ENCODE assay signal across 9 cellular contexts in genomic region chr15:63497642-63498100, GRCh38. TPM values are rescaled to one million over a fixed set of nuclear protein-coding genes. Genes with fewer than 3 reads are reported as not detected.
DNase-seq lines count a peak whose midpoint lies in the region; ATAC-seq and TF ChIP-seq lines count a peak whose summit lies in the region.
"Had no signal": no experiment of that assay in that cellular context is flagged by ENCODE, and none has a peak within 500 bp of the region (broad histone marks: within the 10 kb centered on the region; RNA-seq: fewer than 3 reads in every experiment).

No MANE protein-coding gene starts in this region.

- H4K20me1 ChIP-seq in Loucy (ENCODE audit: insufficient read depth, low read length, poor library complexity, severe bottlenecking) = no peaks in the 10 kb centered on the region

- no peaks in the 10 kb centered on the region for H3K36me3 Mint-ChIP-seq in activated CD8-positive, alpha-beta T cell treated with anti-CD3 and anti-CD28 coated beads for 36 hours (ENCODE audit: low read depth)
- peaks cover 0 to 5% (median 0%) of the 10 kb centered on the region in 3 donors for H3K36me3 Mint-ChIP-seq in immature natural killer cell

- H3K9me2 ChIP-seq in Loucy (replicated peaks; ENCODE audit: low read depth, low read length) = no peaks in the 10 kb centered on the region

- intact Hi-C loops in activated CD8-positive, alpha-beta T cell treated with anti-CD3 and anti-CD28 coated beads for 36 hours (cut with micrococcal nuclease) = no loop called here

- no peaks in the 10 kb centered on the region for H3K79me2 ChIP-seq in Loucy (ENCODE audit: insufficient read depth, low read length)

- peaks cover 18% of the 10 kb centered on the region for H3K4me1 ChIP-seq in Loucy (ENCODE audit: insufficient read depth, low read length, poor library complexity, severe bottlenecking)

- DNase-seq in AML-193 (lab: John Stamatoyannopoulos, UW) = peak; percentile 91 to 95
- peak; percentile 82 for DNase-seq in activated CD8-positive, alpha-beta T cell treated with anti-CD3 and anti-CD28 coated beads for 36 hours
- peak; percentile 78 to 82 (median 82) for DNase-seq in immature natural killer cell
- DNase-seq in iPS-NIHi11 (ENCODE audit: low spot score) = no peak
- DNase-seq in NCI-H226 = no peak

- peaks cover 75% of the 10 kb centered on the region for H3K4me1 Mint-ChIP-seq in activated CD8-positive, alpha-beta T cell treated with anti-CD3 and anti-CD28 coated beads for 36 hours (ENCODE audit: low read depth)
- peaks cover 0 to 69% of the 10 kb centered on the region in 2 donors for H3K4me1 Mint-ChIP-seq in immature natural killer cell

- TF ChIP-seq CTCF in Loucy (conservative IDR thresholded peaks at IDR 0.05; ENCODE audit: low read length) = no peak
- TF ChIP-seq CTCF in activated CD8-positive, alpha-beta T cell treated with anti-CD3 and anti-CD28 coated beads for 36 hours (IDR thresholded peaks at IDR 0.05) = no peak

- ATAC-seq in activated CD8-positive, alpha-beta T cell treated with anti-CD3 and anti-CD28 coated beads for 36 hours = peak; percentile 60
- no peak for ATAC-seq in GM18502 (IDR thresholded peaks at IDR 0.05; ENCODE audit: poor library complexity, unreplicated experiment)
- no peak for ATAC-seq in GM19463 (IDR thresholded peaks at IDR 0.05; ENCODE audit: unreplicated experiment)

- H3K4me2 ChIP-seq in Loucy (ENCODE audit: low read depth, low read length, poor library complexity, severe bottlenecking) = peak overlapping the region; percentile 55

- H3K4me3 ChIP-seq in Loucy (ENCODE audit: low read length, poor library complexity, severe bottlenecking) = peak overlapping the region; percentile 24
- H3K4me3 ChIP-seq: pancreas had no signal

- POLR2A ChIA-PET in activated CD8-positive, alpha-beta T cell treated with anti-CD3 and anti-CD28 coated beads for 36 hours (lab: Charles Lee) = interaction anchor here (0.6 to 9.8 kb wide), 12 partner anchors 8 to 306 kb away, joined by 3 to 62 read pairs (median 7); partner anchors contain the start of gene USP3

- H3K9me3 ChIP-seq in Loucy (ENCODE audit: insufficient read depth, low read depth, low read length) = no peaks in the 10 kb centered on the region
- H3K9me3 ChIP-seq: pancreas had no signal

- no peak overlapping the region for H3K4me3 Mint-ChIP-seq in activated CD8-positive, alpha-beta T cell treated with anti-CD3 and anti-CD28 coated beads for 36 hours
- no peak overlapping the region for H3K4me3 Mint-ChIP-seq in immature natural killer cell

- H3F3A ChIP-seq in Loucy (ENCODE audit: low read depth) = peaks cover 3% of the 10 kb centered on the region; the same call in 1 of the 2 replicates

- no peak overlapping the region for H3K27ac Mint-ChIP-seq in activated CD8-positive, alpha-beta T cell treated with anti-CD3 and anti-CD28 coated beads for 36 hours
- no peak overlapping the region for H3K27ac Mint-ChIP-seq in immature natural killer cell

- H2AFZ ChIP-seq in Loucy (ENCODE audit: low read length) = no peak overlapping the region

- CTCF ChIA-PET in activated CD8-positive, alpha-beta T cell treated with anti-CD3 and anti-CD28 coated beads for 36 hours (lab: Charles Lee) = interaction anchor here (1.2 to 5.2 kb wide), 8 partner anchors 10 to 207 kb away, joined by 3 to 62 read pairs (median 4); no protein-coding TSS in a partner anchor

- no peaks in the 10 kb centered on the region for H3K27me3 ChIP-seq in Loucy (ENCODE audit: insufficient read depth, low read length, poor library complexity, severe bottlenecking)
- H3K27me3 ChIP-seq: pancreas had no signal

- no peak overlapping the region for H3K9ac ChIP-seq in Loucy (ENCODE audit: low read depth, low read length, poor library complexity, severe bottlenecking)

- H3K9me3 Mint-ChIP-seq in activated CD8-positive, alpha-beta T cell treated with anti-CD3 and anti-CD28 coated beads for 36 hours = no peaks in the 10 kb centered on the region
- no peaks in the 10 kb centered on the region for H3K9me3 Mint-ChIP-seq in immature natural killer cell

- H3K36me3 ChIP-seq in Loucy (ENCODE audit: insufficient read depth, low read length) = no peaks in the 10 kb centered on the region
- H3K36me3 ChIP-seq: pancreas had no signal

- H3K27me3 Mint-ChIP-seq in activated CD8-positive, alpha-beta T cell treated with anti-CD3 and anti-CD28 coated beads for 36 hours = no peaks in the 10 kb centered on the region
- H3K27me3 Mint-ChIP-seq in immature natural killer cell (ENCODE audit: low read depth in 3 of 3) = peaks cover 3 to 11% (median 10%) of the 10 kb centered on the region in 3 donors

RNA-seq across cellular contexts. Expression of gene USP3, which starts 6.7 kb away (rescaled TPM):
- total RNA-seq in activated CD8-positive, alpha-beta T cell treated with anti-CD3 and anti-CD28 coated beads for 36 hours = 10 to 100 TPM; 57.1 to 58.6 TPM
- polyA plus RNA-seq in immature natural killer cell = 10 to 100 TPM; 24.7 to 39.1 (median 32.9) TPM

Comparison
In these comparisons a context has a peak if more than half of its experiments do, and no peak if none do; other contexts are left out.
1. DNase-seq: peak in AML-193 (2 of 2), activated CD8-positive, alpha-beta T cell treated with anti-CD3 and anti-CD28 coated beads for 36 hours (single experiment) and immature natural killer cell (3 of 3); none in iPS-NIHi11 (single experiment) and NCI-H226 (single experiment).